In genomic region chr19:48363500-48363809, GRCh38 we compare ENCODE assay signal across 6 cellular contexts. TPM values are rescaled to one million over a fixed set of nuclear protein-coding genes. Genes with fewer than 3 reads are reported as not detected.
A peak's percentile ranks its signal among the peaks of the same experiment; 100 is the strongest.
DNase-seq lines count a peak whose midpoint lies in the region; ATAC-seq and TF ChIP-seq lines count a peak whose summit lies in the region.

No MANE protein-coding gene starts in this region.

- H3K9ac ChIP-seq in MM.1S (ENCODE audit: low read length) (peak overlapping the region; percentile 92), fibroblast of lung (ENCODE audit: insufficient read depth, low read length) (peak overlapping the region; percentile 62)

- H3K27ac ChIP-seq in MM.1S (ENCODE audit: low read length) = peak overlapping the region; percentile 93
- H3K27ac ChIP-seq in fibroblast of lung (ENCODE audit: insufficient read depth, low read length) = peak overlapping the region; percentile 82

- H3K4me3 Mint-ChIP-seq in stimulated activated naive B cell treated with anti-CD40 and anti-IgM and Interleukin-4, amounts not matched to agents 10 μg/mL and 1 μg/mL and 100 μg/mL, for 72 hours = peak overlapping the region; percentile 86 to 92

- H2AFZ ChIP-seq in MM.1S (ENCODE audit: low read length) = peak overlapping the region; percentile 86
- H2AFZ ChIP-seq in fibroblast of lung (ENCODE audit: low read length) = peak overlapping the region; percentile 50

- H3K4me1 ChIP-seq in MM.1S (ENCODE audit: low read length) (peaks cover 18% of the 10 kb centered on the region), fibroblast of lung (ENCODE audit: control insufficient read depth, extremely low read depth, insufficient read depth, low read length) (peaks cover 6% of the 10 kb centered on the region)

- H3K9me3 ChIP-seq in MM.1S (replicated peaks; ENCODE audit: insufficient read depth, low read length) (no peaks in the 10 kb centered on the region), fibroblast of lung (ENCODE audit: control insufficient read depth, insufficient read depth, low read depth, low read length) (no peaks in the 10 kb centered on the region)

- H3K27me3 ChIP-seq in MM.1S (replicated peaks; ENCODE audit: insufficient read depth, low read length) (no peaks in the 10 kb centered on the region), fibroblast of lung (ENCODE audit: control insufficient read depth, insufficient read depth, low read length) (no peaks in the 10 kb centered on the region)

- H3K27ac Mint-ChIP-seq in stimulated activated naive B cell treated with anti-CD40 and anti-IgM and Interleukin-4, amounts not matched to agents 10 μg/mL and 1 μg/mL and 100 μg/mL, for 72 hours = peak overlapping the region; percentile 95

- H3K36me3 ChIP-seq in MM.1S (replicated peaks; ENCODE audit: insufficient read depth, low read length) (no peaks in the 10 kb centered on the region), fibroblast of lung (ENCODE audit: control insufficient read depth, insufficient read depth, low read length) (no peaks in the 10 kb centered on the region)

- no peaks in the 10 kb centered on the region for H3K27me3 Mint-ChIP-seq in stimulated activated naive B cell treated with anti-CD40 and anti-IgM and Interleukin-4, amounts not matched to agents 10 μg/mL and 1 μg/mL and 100 μg/mL, for 72 hours

- TF ChIP-seq CTCF in MM.1S (IDR thresholded peaks at IDR 0.05; ENCODE audit: low read length) (no peak), fibroblast of lung (conservative IDR thresholded peaks at IDR 0.05 in 1 of 2, IDR thresholded peaks at IDR 0.05 in 1 of 2; ENCODE audit: low read depth in 1 of 2, low read length in 2 of 2) (no peak)

- no peaks in the 10 kb centered on the region for H4K20me1 ChIP-seq in MM.1S (ENCODE audit: insufficient read depth, low read length)
- H4K20me1 ChIP-seq in fibroblast of lung (ENCODE audit: control insufficient read depth, extremely low read depth, insufficient read depth, low read length) = no peaks in the 10 kb centered on the region

- H3K4me1 Mint-ChIP-seq in stimulated activated naive B cell treated with anti-CD40 and anti-IgM and Interleukin-4, amounts not matched to agents 10 μg/mL and 1 μg/mL and 100 μg/mL, for 72 hours = peaks cover 12 to 29% of the 10 kb centered on the region in 2 donors

- no peaks in the 10 kb centered on the region for H3K9me3 Mint-ChIP-seq in stimulated activated naive B cell treated with anti-CD40 and anti-IgM and Interleukin-4, amounts not matched to agents 10 μg/mL and 1 μg/mL and 100 μg/mL, for 72 hours

- peaks cover 12% of the 10 kb centered on the region for H3F3A ChIP-seq in MM.1S (ENCODE audit: insufficient read depth, low read length)

- DNase-seq in MM.1S (no peak), fibroblast of lung (ENCODE audit: low read depth in 2 of 2) (no peak), NCI-H1092 treated with DMSO at 0.1 percent for 48 hours (lab: John Stamatoyannopoulos, UW) (no peak), iPS-NIHi11 (ENCODE audit: low spot score) (no peak)
- DNase-seq in stimulated activated naive B cell treated with anti-CD40 and anti-IgM and Interleukin-4, amounts not matched to agents 10 μg/mL and 1 μg/mL and 100 μg/mL, for 72 hours = no peak

- H3K36me3 Mint-ChIP-seq in stimulated activated naive B cell treated with anti-CD40 and anti-IgM and Interleukin-4, amounts not matched to agents 10 μg/mL and 1 μg/mL and 100 μg/mL, for 72 hours = peaks cover 3 to 13% of the 10 kb centered on the region in 2 donors

- peak; percentile 29 for ATAC-seq in GM21528 (IDR thresholded peaks at IDR 0.05; ENCODE audit: low FRiP score, unreplicated experiment)
- peak; percentile 22 to 25 for ATAC-seq in stimulated activated naive B cell treated with anti-CD40 and anti-IgM and Interleukin-4, amounts not matched to agents 10 μg/mL and 1 μg/mL and 100 μg/mL, for 72 hours (replicated peaks)

- peak overlapping the region; percentile 77 for H3K4me3 ChIP-seq in MM.1S (ENCODE audit: low read length)
- H3K4me3 ChIP-seq in fibroblast of lung (replicated peaks in 1 of 4; ENCODE audit: control extremely low read depth in 1 of 4, insufficient read depth in 1 of 4, low read depth in 3 of 4, low read length in 4 of 4) = peak overlapping the region; percentile 79 to 94 (median 82)

- no peaks in the 10 kb centered on the region for H3K9me2 ChIP-seq in MM.1S (replicated peaks; ENCODE audit: insufficient read depth, low read length)

- H3K4me2 ChIP-seq in MM.1S (ENCODE audit: low read depth, low read length) = peak overlapping the region; percentile 97
- H3K4me2 ChIP-seq in fibroblast of lung (ENCODE audit: extremely low read depth, insufficient read depth, low read length) = peak overlapping the region; percentile 100

- H3K79me2 ChIP-seq in MM.1S (ENCODE audit: low read length) = 0 out of 2 replicates have a peak, but pooled peaks cover 7% of the 10 kb centered on the region
- no peaks in the 10 kb centered on the region for H3K79me2 ChIP-seq in fibroblast of lung (ENCODE audit: control insufficient read depth, insufficient read depth, low read length)

RNA-seq across cellular contexts. Expression of gene TMEM143, which starts 0.3 kb away (rescaled TPM):
- 2.8 and 8.3 TPM in 2 replicates for total RNA-seq in fibroblast of lung
- polyA plus RNA-seq in fibroblast of lung = 3.9 and 4.0 TPM in 2 replicates
- 3.7 and 5.2 TPM in 2 replicates for polyA plus RNA-seq in fibroblast of lung (2012)
- 5.4 and 12.3 TPM in 2 replicates for polyA minus RNA-seq in fibroblast of lung (ENCODE audit: low replicate concordance)

RNA-seq across cellular contexts. Expression of gene SYNGR4, which starts 0.7 kb away (rescaled TPM):
- total RNA-seq in fibroblast of lung = not detected in 2 replicates
- not detected in 2 replicates for polyA plus RNA-seq in fibroblast of lung
- not detected in 2 replicates for polyA plus RNA-seq in fibroblast of lung (2012)
- not detected in 2 replicates for polyA minus RNA-seq in fibroblast of lung (ENCODE audit: low replicate concordance)

RNA-seq across cellular contexts. Expression of gene KDELR1, which starts 27.9 kb away (rescaled TPM):
- 42.4 and 59.0 TPM in 2 replicates for total RNA-seq in fibroblast of lung
- polyA plus RNA-seq in fibroblast of lung = 145 TPM in 2 replicates
- polyA plus RNA-seq in fibroblast of lung (2012) = 220 and 240 TPM in 2 replicates
- polyA minus RNA-seq in fibroblast of lung (ENCODE audit: low replicate concordance) = 405 and 524 TPM in 2 replicates

RNA-seq across cellular contexts. Expression of gene GRIN2D, which starts 30.0 kb away (rescaled TPM):
- total RNA-seq in fibroblast of lung = under 0.01 TPM in 2 replicates
- 0.08 and 0.09 TPM in 2 replicates for polyA plus RNA-seq in fibroblast of lung
- 0.54 and 0.63 TPM in 2 replicates for polyA plus RNA-seq in fibroblast of lung (2012)
- 0.98 and 1.4 TPM in 2 replicates for polyA minus RNA-seq in fibroblast of lung (ENCODE audit: low replicate concordance)

RNA-seq across cellular contexts. Expression of gene EMP3, which starts 38.1 kb away (rescaled TPM):
- 168 and 246 TPM in 2 replicates for total RNA-seq in fibroblast of lung
- polyA plus RNA-seq in fibroblast of lung = 303 and 488 TPM in 2 replicates
- polyA plus RNA-seq in fibroblast of lung (2012) = 529 and 765 TPM in 2 replicates
- 721 and 1,057 TPM in 2 replicates for polyA minus RNA-seq in fibroblast of lung (ENCODE audit: low replicate concordance)
